Comparison of ENCODE assay signal across 26 cellular contexts in the genomic region with DNA sequence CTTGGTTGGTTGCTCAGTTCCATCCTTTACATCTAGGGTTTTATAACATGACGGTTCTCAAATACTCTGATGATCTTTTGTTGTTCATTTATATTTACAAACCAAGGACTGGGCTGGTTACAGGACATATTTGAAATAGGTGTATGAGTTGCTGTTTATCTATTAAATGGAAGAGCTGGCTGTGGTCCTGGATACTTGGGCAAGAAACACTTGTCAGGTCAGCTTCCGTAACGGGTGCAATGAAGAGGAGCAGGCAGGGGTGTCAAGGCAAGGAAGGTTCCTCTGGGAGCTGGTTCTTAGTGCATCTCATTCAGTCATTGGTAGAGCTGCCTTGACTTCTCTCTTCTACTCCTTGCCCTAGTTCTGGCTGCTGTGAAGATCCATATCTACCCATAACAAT. TPM values are rescaled to one million over a fixed set of nuclear protein-coding genes. Genes with fewer than 3 reads are reported as not detected.
A peak's percentile ranks its signal among the peaks of the same experiment; 100 is the strongest.
DNase-seq lines count a peak whose midpoint lies in the region; ATAC-seq, FAIRE-seq and TF ChIP-seq lines count a peak whose summit lies in the region.
"Had no signal": no experiment of that assay in that cellular context is flagged by ENCODE, and none has a peak within 500 bp of the region (broad histone marks: within the 10 kb centered on the region; RNA-seq: fewer than 3 reads in every experiment).

No MANE protein-coding gene starts in this region.

- no peak overlapping the region for H3K27ac ChIP-seq in K562 (ENCODE audit: extremely low read depth, low read depth, low read length)
- H3K27ac ChIP-seq: A549; BLaER1 treated with 17β-estradiol and CSF1 and Interleukin-3, amounts not matched to agents 10 nM and 100 nM; GM23248 had no signal

- peaks cover under 1% of the 10 kb centered on the region for H3K4me1 Mint-ChIP-seq in stimulated activated naive CD8-positive, alpha-beta T cell treated with anti-CD3 and anti-CD28 coated beads, Interleukin-15, amount 100 ng/mL, for 72 hours
- H3K4me1 Mint-ChIP-seq: CD8-positive, alpha-beta memory T cell had no signal

- no peak overlapping the region for H3K4me3 ChIP-seq in LNCaP clone FGC (ENCODE audit: low read depth, low read length)
- H3K4me3 ChIP-seq in K562: no peak overlapping the region
- H3K4me3 ChIP-seq: A549; BLaER1 treated with 17β-estradiol and CSF1 and Interleukin-3, amounts not matched to agents 10 nM and 100 nM; GM12878; GM23248 had no signal

- no peaks in the 10 kb centered on the region for H3K79me2 ChIP-seq in K562 (ENCODE audit: control insufficient read depth, insufficient read depth, low read length)

- no peaks in the 10 kb centered on the region for H3K9me1 ChIP-seq in K562 (ENCODE audit: control insufficient read depth, insufficient read depth, low read length)

- H3K4me2 ChIP-seq in K562 (ENCODE audit: insufficient read depth, low read length): no peak overlapping the region
- H3K4me2 ChIP-seq: A549; BLaER1 treated with 17β-estradiol and CSF1 and Interleukin-3, amounts not matched to agents 10 nM and 100 nM had no signal

- intact Hi-C loops in K562 (cut with micrococcal nuclease): no loop called here

- no peak for TF ChIP-seq POLR2A in K562 (conservative IDR thresholded peaks at IDR 0.05)

- POLR2A ChIA-PET in K562 (lab: Yijun Ruan, JAX): interaction anchor here (1.3 kb wide), 1 partner anchor 12 kb away, joined by 4 read pairs; no protein-coding TSS in a partner anchor

- CTCF ChIA-PET in K562 (lab: Yijun Ruan, JAX; ENCODE audit: low intra/inter-chr PET ratio): interaction anchor here (0.6 kb wide), 1 partner anchor 1836 kb away, joined by 4 read pairs; no protein-coding TSS in a partner anchor

- H3K27me3 Mint-ChIP-seq in stimulated activated naive CD8-positive, alpha-beta T cell treated with anti-CD3 and anti-CD28 coated beads, Interleukin-15, amount 100 ng/mL, for 72 hours: peaks cover 30% of the 10 kb centered on the region

- H3K36me3 ChIP-seq in K562 (ENCODE audit: control insufficient read depth, insufficient read depth, low read length): no peaks in the 10 kb centered on the region
- H3K36me3 ChIP-seq: BE2C; BLaER1 treated with 17β-estradiol and CSF1 and Interleukin-3, amounts not matched to agents 10 nM and 100 nM had no signal

- no TSS peak for BruUV-seq in K562 (replicated peaks; lab: Mats Ljungman, UMichigan)

- no peak for TF ChIP-seq CTCF in LNCaP clone FGC (IDR thresholded peaks at IDR 0.05; ENCODE audit: control insufficient read depth, extremely low read depth, insufficient read depth)
- no peak for TF ChIP-seq CTCF in K562 (IDR thresholded peaks at IDR 0.05 in 2 of 3, conservative IDR thresholded peaks at IDR 0.05 in 1 of 3; ENCODE audit: insufficient read depth in 2 of 3, low read depth in 1 of 3, low read length in 3 of 3)

- no peak overlapping the region for H3K27ac Mint-ChIP-seq in stimulated activated naive CD8-positive, alpha-beta T cell treated with anti-CD3 and anti-CD28 coated beads, Interleukin-15, amount 100 ng/mL, for 72 hours
- H3K27ac Mint-ChIP-seq: CD14-positive monocyte; CD4-positive, alpha-beta T cell; CD8-positive, alpha-beta memory T cell had no signal

- DNase-seq in LNCaP clone FGC (ENCODE audit: low read depth): peak; percentile 87
- DNase-seq in K562 (ENCODE audit: extremely low read depth in 1 of 4, low spot score in 3 of 4): no peak
- DNase-seq in renal cortical epithelial cell (ENCODE audit: low read depth): peak; percentile 46
- no peak for DNase-seq in stimulated activated naive CD8-positive, alpha-beta T cell treated with anti-CD3 and anti-CD28 coated beads, Interleukin-15, amount 100 ng/mL, for 72 hours
- no peak for DNase-seq in activated T-cell treated with anti-CD3 and anti-CD28 coated beads for 4 hours
- DNase-seq: 8988T; ACHN; AML-193; BE2C; CD4-positive, alpha-beta T cell; CD8-positive, alpha-beta memory T cell; DMS 273 treated with DMSO at 0.1 percent for 48 hours; DMS79; EL; GDM1; GM23248; H7; HCEC 1CT had no signal

- H3K9me3 ChIP-seq in K562 (replicated peaks; ENCODE audit: control insufficient read depth, insufficient read depth, low read depth, low read length): no peaks in the 10 kb centered on the region
- H3K9me3 ChIP-seq: A549, BE2C had no signal

- H3K9me3 Mint-ChIP-seq in stimulated activated naive CD8-positive, alpha-beta T cell treated with anti-CD3 and anti-CD28 coated beads, Interleukin-15, amount 100 ng/mL, for 72 hours: peaks cover 7 to 9% of the 10 kb centered on the region in 2 donors

- H3K9ac ChIP-seq in K562 (ENCODE audit: insufficient read depth in 1 of 2, low read depth in 2 of 2, low read length in 2 of 2): no peak overlapping the region
- H3K9ac ChIP-seq: BLaER1 treated with 17β-estradiol and CSF1 and Interleukin-3, amounts not matched to agents 10 nM and 100 nM; GM23248 had no signal

- peaks cover 0 to 5% of the 10 kb centered on the region in 2 experiments; a peak in 1 of 5 replicates for H3K4me1 ChIP-seq in K562 (replicated peaks in 1 of 2; ENCODE audit: control insufficient read depth in 2 of 2, insufficient read depth in 2 of 2, low read length in 2 of 2)
- H3K4me1 ChIP-seq: BE2C had no signal

- in situ Hi-C loops in K562 (cut with MboI): no loop called here

- FAIRE-seq in K562 (lab: Jason Lieb, UNC): no peak
- FAIRE-seq: A549, D721Med, GM12878, GM19239, H1 had no signal

- TF ChIP-seq RAD21 in K562 (CRISPR knock-in tag; conservative IDR thresholded peaks at IDR 0.05 in 1 of 2, IDR thresholded peaks at IDR 0.05 in 1 of 2): no peak

- no peak for TF ChIP-seq EP300 in K562 (IDR thresholded peaks at IDR 0.05; ENCODE audit: low read length)

- no peak overlapping the region for H3K4me3 Mint-ChIP-seq in stimulated activated naive CD8-positive, alpha-beta T cell treated with anti-CD3 and anti-CD28 coated beads, Interleukin-15, amount 100 ng/mL, for 72 hours
- H3K4me3 Mint-ChIP-seq: CD14-positive monocyte; CD4-positive, alpha-beta T cell; CD8-positive, alpha-beta memory T cell had no signal

- H4K20me1 ChIP-seq in K562 (replicated peaks; ENCODE audit: control insufficient read depth, insufficient read depth, low read length): no peaks in the 10 kb centered on the region
- H4K20me1 ChIP-seq: BLaER1 treated with 17β-estradiol and CSF1 and Interleukin-3, amounts not matched to agents 10 nM and 100 nM had no signal

- peaks cover 2 to 10% of the 10 kb centered on the region in 2 experiments; a peak in 3 of 5 replicates for H3K27me3 ChIP-seq in K562 (ENCODE audit: control insufficient read depth in 2 of 2, insufficient read depth in 2 of 2, low read length in 2 of 2)
- H3K27me3 ChIP-seq: BLaER1 treated with 17β-estradiol and CSF1 and Interleukin-3, amounts not matched to agents 10 nM and 100 nM had no signal

- H2AFZ ChIP-seq in K562 (ENCODE audit: low read depth, low read length): no peak overlapping the region
- H2AFZ ChIP-seq: GM23248 had no signal

- no peak for ATAC-seq in K562
- no peak for ATAC-seq in HG03108 (IDR thresholded peaks at IDR 0.05; ENCODE audit: unreplicated experiment)
- no peak for ATAC-seq in stimulated activated naive CD8-positive, alpha-beta T cell treated with anti-CD3 and anti-CD28 coated beads, Interleukin-15, amount 100 ng/mL, for 72 hours
- ATAC-seq: A549, GM12878 had no signal

- 13% methylated on average over 3 of the region's 3 CpGs for WGBS in K562 (ENCODE audit: insufficient coverage, low coverage, missing lambda C conversion rate)

TF ChIP-seq in K562, 482 proteins besides CTCF, POLR2A, EP300 and RAD21:
- TF ChIP-seq NELFE (IDR thresholded peaks at IDR 0.05; ENCODE audit: insufficient read depth, insufficient read length): peak; percentile 21
- TF ChIP-seq SOX6 (IDR thresholded peaks at IDR 0.05): no peak

RNA-seq across cellular contexts. Expression of gene TMEM26, which starts 4.8 kb away (rescaled TPM):
- total RNA-seq in K562 (2011; cell fraction: chromatin; rRNA removed; ENCODE audit: low replicate concordance): not detected in 2 replicates
- not detected in 2 replicates for total RNA-seq in K562 (2011; cell fraction: nucleolus; rRNA removed)
- total RNA-seq in K562 (2011; cell fraction: nucleoplasm; rRNA removed): not detected in 2 replicates
- total RNA-seq in K562 (2014; rRNA removed) (not detected in 2 replicates), K562 (2014; rRNA removed; fragmentation: Illumina TruSeq; extraction: Trizol) (not detected in 2 replicates), K562 (2015; rRNA removed; fragmentation: Illumina TruSeq; extraction: Trizol) (not detected in 2 replicates), K562 (2021) (not detected in 2 replicates), renal cortical epithelial cell (0.10 TPM in 1 of 2 replicates, not detected in the other)
- polyA plus RNA-seq in K562 (2011; rRNA removed) (not detected in 2 replicates), K562 (2014; fragmentation: Illumina TruSeq; extraction: Trizol) (not detected in 2 replicates), K562 (2014; fragmentation: Nextera tagmentation; extraction: Ambion mirVana) (not detected), K562 (2014; rRNA removed) (not detected in 2 replicates)
- polyA plus RNA-seq in K562 (2011; cell fraction: cytosol; rRNA removed): not detected in 2 replicates
- not detected in 2 replicates for polyA plus RNA-seq in K562 (2011; cell fraction: nucleus; rRNA removed)
- not detected in 2 replicates for polyA plus RNA-seq in K562 (2012)
- polyA minus RNA-seq in K562 (2011; rRNA and poly(A)+ RNA removed): not detected in 2 replicates
- polyA minus RNA-seq in K562 (2011; cell fraction: cytosol; rRNA and poly(A)+ RNA removed): not detected in 2 replicates
- polyA minus RNA-seq in K562 (2011; cell fraction: nucleus; rRNA and poly(A)+ RNA removed): not detected in 2 replicates
- total RNA-seq: CD4-positive, alpha-beta T cell; CD8-positive, alpha-beta memory T cell; GM12878; GM23248; H7 had no signal
- polyA plus RNA-seq: CD14-positive monocyte; CD8-positive, alpha-beta memory T cell; GM12878 had no signal

Comparison
In these comparisons a context has a peak if more than half of its experiments do, and no peak if none do; other contexts are left out.
1. DNase-seq: peak in LNCaP clone FGC (single experiment) and renal cortical epithelial cell (single experiment); none in K562 (0 of 4), stimulated activated naive CD8-positive, alpha-beta T cell treated with anti-CD3 and anti-CD28 coated beads, Interleukin-15, amount 100 ng/mL, for 72 hours (0 of 2) and activated T-cell treated with anti-CD3 and anti-CD28 coated beads for 4 hours (single experiment).